In genomic region chr22:46010951-46011626, GRCh38 we compare ENCODE assay signal across 14 cellular contexts. TPM values are rescaled to one million over a fixed set of nuclear protein-coding genes. Genes with fewer than 3 reads are reported as not detected.
DNase-seq lines count a peak whose midpoint lies in the region; ATAC-seq and TF ChIP-seq lines count a peak whose summit lies in the region.
"Had no signal": no experiment of that assay in that cellular context is flagged by ENCODE, and none has a peak within 500 bp of the region (broad histone marks: within the 10 kb centered on the region; RNA-seq: fewer than 3 reads in every experiment).

No MANE protein-coding gene starts in this region.

- H3K36me3 ChIP-seq in breast epithelium: no peaks in the 10 kb centered on the region
- H3K36me3 ChIP-seq in right atrium auricular region: no peaks in the 10 kb centered on the region
- H3K36me3 ChIP-seq in ovary: no peaks in the 10 kb centered on the region

- intact Hi-C loops in breast epithelium (cut with DNase I; ENCODE audit: low total_unique reads): loop anchor here (2.0 kb wide), 1 partner anchor 104 kb away; no protein-coding TSS in a partner anchor
- intact Hi-C loops in MCF 10A (cut with micrococcal nuclease): no loop called here
- intact Hi-C loops in ovary (cut with DNase I): loop anchor here in 2 of 4 donors (5.0 to 10.0 kb wide), 2 partner anchors 61 to 64 kb away; no protein-coding TSS in a partner anchor

- POLR2A ChIA-PET in MCF 10A (lab: Yijun Ruan, JAX): interaction anchor here (1.0 to 14.6 kb wide), 4 partner anchors 50 to 77 kb away, joined by 4 to 533 read pairs (median 132); no protein-coding TSS in a partner anchor

- DNase-seq in breast epithelium (ENCODE audit: low spot score in 2 of 2) (no peak), MCF 10A (ENCODE audit: unreplicated experiment) (no peak), right atrium auricular region (ENCODE audit: low spot score) (no peak), ovary (peak in 3 of 5 donors; percentile 44 to 48 (median 46)), osteocyte (ENCODE audit: extremely low spot score, unreplicated experiment) (no peak), NCI-H1417 treated with DMSO at 0.1 percent for 48 hours (lab: John Stamatoyannopoulos, UW) (no peak)
- DNase-seq in stimulated activated CD4-positive, alpha-beta T cell treated with anti-CD3 and anti-CD28 coated beads, Interleukin-4, amount 100 ng/mL, for 24 hours: no peak
- DNase-seq: activated gamma-delta T cell; effector memory CD4-positive, alpha-beta T cell; NCI-H2171 treated with DMSO at 0.1 percent for 48 hours; SIG-M5 had no signal

- TF ChIP-seq EP300 in ovary (IDR thresholded peaks at IDR 0.05): no peak

- ATAC-seq in GM21447 (IDR thresholded peaks at IDR 0.05; ENCODE audit: unreplicated experiment): no peak
- ATAC-seq: WTC11 had no signal

- H3K36me3 Mint-ChIP-seq in MCF 10A (ENCODE audit: insufficient read depth, unreplicated experiment): peaks cover 8% of the 10 kb centered on the region
- no peaks in the 10 kb centered on the region for H3K36me3 Mint-ChIP-seq in osteocyte (ENCODE audit: unreplicated experiment)
- H3K36me3 Mint-ChIP-seq: WTC11 had no signal

- H3K4me3 ChIP-seq in breast epithelium (no peak overlapping the region), right atrium auricular region (no peak overlapping the region), ovary (no peak overlapping the region)

- H3K9me3 Mint-ChIP-seq in MCF 10A (ENCODE audit: unreplicated experiment): no peaks in the 10 kb centered on the region
- peaks cover 3% of the 10 kb centered on the region for H3K9me3 Mint-ChIP-seq in osteocyte (ENCODE audit: unreplicated experiment)
- H3K9me3 Mint-ChIP-seq: WTC11 had no signal

- no TSS peak for BruUV-seq in MCF 10A (replicated peaks; lab: Mats Ljungman, UMichigan)

- H3K4me1 ChIP-seq in breast epithelium (peaks cover 22 to 26% of the 10 kb centered on the region in 2 donors), right atrium auricular region (peaks cover 0 to 62% of the 10 kb centered on the region in 2 donors), ovary (ENCODE audit: insufficient read depth) (peaks cover 25% of the 10 kb centered on the region)

- H3K4me1 Mint-ChIP-seq in MCF 10A (ENCODE audit: insufficient read depth, unreplicated experiment) (peaks cover 28% of the 10 kb centered on the region), osteocyte (ENCODE audit: unreplicated experiment) (peaks cover 68% of the 10 kb centered on the region)

- no peak overlapping the region for H3K4me3 Mint-ChIP-seq in MCF 10A (ENCODE audit: unreplicated experiment)
- H3K4me3 Mint-ChIP-seq in osteocyte (ENCODE audit: unreplicated experiment): no peak overlapping the region
- H3K4me3 Mint-ChIP-seq: nephron progenitor cell, WTC11 had no signal

- peak overlapping the region; percentile 98 to 99 for H3K27ac ChIP-seq in breast epithelium
- peak overlapping the region; percentile 92 to 97 for H3K27ac ChIP-seq in right atrium auricular region
- H3K27ac ChIP-seq in ovary: no peak overlapping the region

- TF ChIP-seq CTCF in breast epithelium (IDR thresholded peaks at IDR 0.05): no peak
- no peak for TF ChIP-seq CTCF in MCF 10A (IDR thresholded peaks at IDR 0.05; ENCODE audit: unreplicated experiment)
- no peak for TF ChIP-seq CTCF in right atrium auricular region (IDR thresholded peaks at IDR 0.05)
- TF ChIP-seq CTCF in ovary (IDR thresholded peaks at IDR 0.05): no peak
- no peak for TF ChIP-seq CTCF in osteocyte (IDR thresholded peaks at IDR 0.05)

- no peaks in the 10 kb centered on the region for H3K27me3 ChIP-seq in breast epithelium
- H3K27me3 ChIP-seq in right atrium auricular region: no peaks in the 10 kb centered on the region
- H3K27me3 ChIP-seq in ovary: no peaks in the 10 kb centered on the region

- H3K9me3 ChIP-seq in breast epithelium (peaks cover 0 to 5% of the 10 kb centered on the region in 2 donors), right atrium auricular region (peaks cover 0 to 7% of the 10 kb centered on the region in 2 donors), ovary (no peaks in the 10 kb centered on the region)

- TF ChIP-seq POLR2A in breast epithelium (IDR thresholded peaks at IDR 0.05) (no peak), ovary (IDR thresholded peaks at IDR 0.05) (no peak)

- CTCF ChIA-PET in MCF 10A (lab: Yijun Ruan, JAX): interaction anchor here (0.5 to 2.3 kb wide), 5 partner anchors 26 to 278 kb away, joined by 3 to 19 read pairs (median 5); no protein-coding TSS in a partner anchor

- H3K27me3 Mint-ChIP-seq in MCF 10A (ENCODE audit: insufficient read depth, unreplicated experiment) (no peaks in the 10 kb centered on the region), osteocyte (ENCODE audit: unreplicated experiment) (no peaks in the 10 kb centered on the region)

- H3K27ac Mint-ChIP-seq in MCF 10A (ENCODE audit: low read depth, unreplicated experiment) (no peak overlapping the region), osteocyte (ENCODE audit: unreplicated experiment) (no peak overlapping the region)
- H3K27ac Mint-ChIP-seq: nephron progenitor cell, WTC11 had no signal

- 94 to 98% (median 95%) methylated on average over 20 of the region's 20 CpGs for WGBS in ovary, 3 donors

RNA-seq across cellular contexts. Expression of gene WNT7B, which starts 34.1 kb away (rescaled TPM):
- total RNA-seq in breast epithelium (1 to 10 TPM in 2 of 3 donors, not detected in 1; 2.2 to 2.9 TPM), MCF 10A (2022) (0.28 and 0.39 TPM in 2 replicates), right atrium auricular region (under 1 TPM in 1 of 2 donors, not detected in 1; 0.19 TPM), ovary (1 to 10 TPM in 1 of 7 donors, under 1 TPM in 3, not detected in 3; 0.22 to 2.5 (median 0.59) TPM), osteocyte (2.3 and 2.7 TPM in 2 replicates)
- polyA plus RNA-seq in ovary: not detected

Comparison
In these comparisons a context has a peak if more than half of its experiments do, and no peak if none do; other contexts are left out.
1. DNase-seq: peak in ovary (3 of 5); none in breast epithelium (0 of 2), MCF 10A (single experiment), right atrium auricular region (single experiment), osteocyte (single experiment), NCI-H1417 treated with DMSO at 0.1 percent for 48 hours (single experiment) and stimulated activated CD4-positive, alpha-beta T cell treated with anti-CD3 and anti-CD28 coated beads, Interleukin-4, amount 100 ng/mL, for 24 hours (single experiment).
2. H3K27ac ChIP-seq: peak in breast epithelium (2 of 2) and right atrium auricular region (2 of 2); none in ovary (0 of 2).